Comparison of ENCODE assay signal across 17 cellular contexts in genomic region chr20:51352790-51353189, GRCh38.
DNase-seq lines count a peak whose midpoint lies in the region; ATAC-seq and TF ChIP-seq lines count a peak whose summit lies in the region.
"Had no signal": no experiment of that assay in that cellular context is flagged by ENCODE, and none has a peak within 500 bp of the region (broad histone marks: within the 10 kb centered on the region; RNA-seq: fewer than 3 reads in every experiment).

No MANE protein-coding gene starts in this region.

- H3K4ac ChIP-seq in IMR-90 (ENCODE audit: low read depth, low read length): peak overlapping the region; percentile 95

- H3K27me3 ChIP-seq in IMR-90 (ENCODE audit: control insufficient read depth, insufficient read depth, low read length) (no peaks in the 10 kb centered on the region), brain microvascular endothelial cell (replicated peaks) (no peaks in the 10 kb centered on the region), skeletal muscle satellite cell (ENCODE audit: control insufficient read depth, insufficient read depth, low read length) (no peaks in the 10 kb centered on the region), upper lobe of right lung (no peaks in the 10 kb centered on the region)

- H3K4me1 ChIP-seq in IMR-90 (ENCODE audit: control insufficient read depth, insufficient read depth, low read length) (peaks cover 30% of the 10 kb centered on the region), skeletal muscle satellite cell (ENCODE audit: control insufficient read depth, insufficient read depth, low read length) (peaks cover 77% of the 10 kb centered on the region), upper lobe of right lung (no peaks in the 10 kb centered on the region)
- H3K4me1 ChIP-seq: HAP-1 had no signal

- no peak overlapping the region for H2AK9ac ChIP-seq in IMR-90 (replicated peaks; ENCODE audit: low read depth, low read length, poor library complexity)

- H3K18ac ChIP-seq in IMR-90 (ENCODE audit: low read depth, low read length): no peak overlapping the region

- TF ChIP-seq CTCF in IMR-90 (conservative IDR thresholded peaks at IDR 0.05; ENCODE audit: low read depth, low read length) (no peak), brain microvascular endothelial cell (IDR thresholded peaks at IDR 0.05; ENCODE audit: low read depth, low read length, missing control alignments) (no peak), upper lobe of right lung (IDR thresholded peaks at IDR 0.05) (no peak)

- peak overlapping the region in 1 of 2 experiments; percentile 79; a peak in 2 of 4 replicates for H4K8ac ChIP-seq in IMR-90 (ENCODE audit: low read depth in 2 of 2, low read length in 2 of 2)

- POLR2A ChIA-PET in IMR-90 (lab: Charles Lee; ENCODE audit: unreplicated experiment): no interaction called here

- peak overlapping the region; percentile 78 for H2BK20ac ChIP-seq in IMR-90 (ENCODE audit: low read depth, low read length)

- no peak for TF ChIP-seq RAD21 in IMR-90 (IDR thresholded peaks at IDR 0.05; ENCODE audit: low read length)

- no peak for TF ChIP-seq POLR2A in IMR-90 (IDR thresholded peaks at IDR 0.05; ENCODE audit: low read depth, low read length)

- H3K14ac ChIP-seq in IMR-90 (replicated peaks; ENCODE audit: low read depth, low read length): peak overlapping the region; percentile 86

- H3K9ac ChIP-seq in IMR-90 (ENCODE audit: low read depth, low read length) (no peak overlapping the region), skeletal muscle satellite cell (ENCODE audit: low read depth, low read length) (peak overlapping the region; percentile 80)

- H4K5ac ChIP-seq in IMR-90 (ENCODE audit: low read depth, low read length): no peak overlapping the region

- no peaks in the 10 kb centered on the region for H3K36me3 ChIP-seq in IMR-90 (ENCODE audit: control insufficient read depth, insufficient read depth, low read length)
- H3K36me3 ChIP-seq in brain microvascular endothelial cell (replicated peaks): no peaks in the 10 kb centered on the region
- no peaks in the 10 kb centered on the region for H3K36me3 ChIP-seq in skeletal muscle satellite cell (ENCODE audit: insufficient read depth, low read length)
- no peaks in the 10 kb centered on the region for H3K36me3 ChIP-seq in upper lobe of right lung
- H3K36me3 ChIP-seq: HAP-1 had no signal

- dilution Hi-C loops in IMR-90 (cut with HindIII; ENCODE audit: low sequenced_read_pairs, unreplicated experiment): no loop called here

- DNase-seq in IMR-90 (no peak), brain microvascular endothelial cell (no peak), upper lobe of right lung (peak; percentile 32), left lobe of liver (ENCODE audit: low spot score) (no peak), iPS-NIHi7 (ENCODE audit: extremely low spot score) (no peak)
- DNase-seq: AML-193; CD4-positive, alpha-beta memory T cell; DMS153; DND-41; EL; GM23248; KBM-7 had no signal

- H2BK15ac ChIP-seq in IMR-90 (ENCODE audit: low read depth, low read length): peak overlapping the region; percentile 63; the same call in 2 of the 3 replicates

- peak overlapping the region; percentile 85 for H2BK120ac ChIP-seq in IMR-90 (ENCODE audit: low read depth, low read length)

- no peak overlapping the region; the same call in 1 of the 2 replicates for H3K23ac ChIP-seq in IMR-90 (ENCODE audit: low read depth, low read length)

- peak overlapping the region; percentile 4 for H2BK5ac ChIP-seq in IMR-90 (ENCODE audit: low read depth, low read length, poor library complexity, severe bottlenecking)

- H2AK5ac ChIP-seq in IMR-90 (ENCODE audit: low read depth, low read length): peak overlapping the region; percentile 90

- H4K91ac ChIP-seq in IMR-90 (ENCODE audit: insufficient read depth, low read depth, low read length): peak overlapping the region; percentile 66

- H3K79me1 ChIP-seq in IMR-90 (ENCODE audit: low read depth in 1 of 2, low read length in 2 of 2): peaks cover 0 to 37% of the 10 kb centered on the region in 2 experiments; a peak in 2 of 4 replicates

- H3K9me1 ChIP-seq in IMR-90 (ENCODE audit: insufficient read depth, low read length): peaks cover 39% of the 10 kb centered on the region

- intact Hi-C loops in IMR-90 (cut with micrococcal nuclease): no loop called here
- intact Hi-C loops in upper lobe of right lung (cut with DNase I): no loop called here

- ATAC-seq in IMR-90 (ENCODE audit: low read depth) (no peak), upper lobe of right lung (no peak), left lobe of liver (no peak)
- no peak for ATAC-seq in activated CD4-positive, CD25-positive, alpha-beta regulatory T cell treated with anti-CD3 and anti-CD28 coated beads, Interleukin-2, amount 50 U/mL, for 24 hours
- ATAC-seq: GM12878 had no signal

- H3K27ac ChIP-seq in IMR-90 (ENCODE audit: insufficient read depth, low read length): no peak overlapping the region; the same call in 1 of the 2 replicates
- H3K27ac ChIP-seq in brain microvascular endothelial cell: peak overlapping the region; percentile 98
- H3K27ac ChIP-seq in upper lobe of right lung: no peak overlapping the region
- H3K27ac ChIP-seq: HL-60 had no signal

- no peak overlapping the region for H3K56ac ChIP-seq in IMR-90 (ENCODE audit: extremely low read depth, insufficient read depth, low read length)

- H2AFZ ChIP-seq in IMR-90 (replicated peaks; ENCODE audit: low read length, poor library complexity): no peak overlapping the region
- H2AFZ ChIP-seq: GM23248 had no signal

- BruUV-seq in IMR-90 (replicated peaks; lab: Mats Ljungman, UMichigan): no TSS peak

- no peaks in the 10 kb centered on the region for H4K20me1 ChIP-seq in IMR-90 (ENCODE audit: insufficient read depth, low read length)

- WGBS in IMR-90 (ENCODE audit: extremely low coverage in 2 of 2, insufficient read length in 1 of 2), 2 experiments: no CpG with 5 or more reads among the region's 11 CpGs

- H3K9me3 ChIP-seq in IMR-90 (ENCODE audit: control insufficient read depth, insufficient read depth, low read length) (no peaks in the 10 kb centered on the region), skeletal muscle satellite cell (replicated peaks; ENCODE audit: low read length) (no peaks in the 10 kb centered on the region), upper lobe of right lung (no peaks in the 10 kb centered on the region)
- H3K9me3 ChIP-seq: HAP-1 had no signal

- in situ Hi-C loops in IMR-90 (cut with MboI; ENCODE audit: low sequenced_read_pairs): no loop called here
- in situ Hi-C loops in brain microvascular endothelial cell (cut with HindIII; ENCODE audit: low pct_ligation_motif_present, low sequenced_read_pairs): no loop called here

- H3K4me2 ChIP-seq in IMR-90 (ENCODE audit: low read depth, low read length) (no peak overlapping the region), skeletal muscle satellite cell (ENCODE audit: low read length) (no peak overlapping the region)

- H3K4me3 ChIP-seq in IMR-90 (ENCODE audit: insufficient read depth, low read depth, low read length) (no peak overlapping the region), brain microvascular endothelial cell (ENCODE audit: low read depth, low read length) (no peak overlapping the region), skeletal muscle satellite cell (ENCODE audit: low read length) (no peak overlapping the region), upper lobe of right lung (no peak overlapping the region)
- H3K4me3 ChIP-seq: GM12878, GM23248, HAP-1 had no signal

- CTCF ChIA-PET in IMR-90 (lab: Yijun Ruan, JAX): no interaction called here

TF ChIP-seq in IMR-90, 13 proteins besides CTCF, POLR2A, EP300 and RAD21:
- no peak for TF ChIP-seq RFX5 (IDR thresholded peaks at IDR 0.05; ENCODE audit: low read depth, low read length)
- no peak for TF ChIP-seq NFE2L2 (IDR thresholded peaks at IDR 0.05; ENCODE audit: low read depth, low read length)
TF ChIP-seq in IMR-90: peak in this region for 0.
